8 cellular contexts compared by ENCODE assay signal in genomic region chr2:8676915-8677645, GRCh38. TPM values are rescaled to one million over a fixed set of nuclear protein-coding genes. Genes with fewer than 3 reads are reported as not detected.
A peak's percentile ranks its signal among the peaks of the same experiment; 100 is the strongest.
DNase-seq lines count a peak whose midpoint lies in the region; ATAC-seq and TF ChIP-seq lines count a peak whose summit lies in the region.

No MANE protein-coding gene starts in this region.

- H3K4me3 ChIP-seq in prostate gland: peak overlapping the region; percentile 47 to 60

- POLR2A ChIA-PET in T-cell (lab: Charles Lee): interaction anchor here in 1 of 2 donors (0.5 kb wide), 1 partner anchor 66 kb away, joined by 3 read pairs; no protein-coding TSS in a partner anchor

- TF ChIP-seq CTCF in prostate gland (IDR thresholded peaks at IDR 0.05): no peak

- no peak overlapping the region for H3K27ac Mint-ChIP-seq in T-cell

- H3K4me1 ChIP-seq in prostate gland (replicated peaks): peaks cover 5% of the 10 kb centered on the region

- peak overlapping the region; percentile 70 to 99 (median 80) for H3K4me3 Mint-ChIP-seq in T-cell

- H3K4me1 Mint-ChIP-seq in T-cell: peaks cover 34 to 36% (median 34%) of the 10 kb centered on the region in 3 donors

- peak; percentile 38 for DNase-seq in DMS153 (lab: John Stamatoyannopoulos, UW)
- DNase-seq in DMS153 treated with DMSO at 0.1 percent for 48 hours (lab: John Stamatoyannopoulos, UW; ENCODE audit: unreplicated experiment): no peak
- DNase-seq in T-cell: no peak
- DNase-seq in foreskin melanocyte: peak; percentile 28
- peak; percentile 26 for DNase-seq in prostate gland (ENCODE audit: low spot score)
- no peak for DNase-seq in COLO668 (lab: John Stamatoyannopoulos, UW; ENCODE audit: unreplicated experiment)

- peaks cover 10 to 20% (median 17%) of the 10 kb centered on the region in 3 donors for H3K9me3 Mint-ChIP-seq in T-cell

- CTCF ChIA-PET in T-cell (lab: Charles Lee): no interaction called here

- intact Hi-C loops in prostate gland (cut with DNase I): loop anchor here (2.0 kb wide), 1 partner anchor 94 kb away; no protein-coding TSS in a partner anchor

- no peaks in the 10 kb centered on the region for H3K9me3 ChIP-seq in prostate gland

- no peak for TF ChIP-seq POLR2A in prostate gland (IDR thresholded peaks at IDR 0.05)

- no peaks in the 10 kb centered on the region for H3K27me3 ChIP-seq in prostate gland (replicated peaks; ENCODE audit: insufficient read depth)

- peaks cover 22 to 37% of the 10 kb centered on the region in 2 donors for H3K27me3 Mint-ChIP-seq in T-cell

- 2% methylated on average over 35 of the region's 35 CpGs for WGBS in prostate gland

- H3K27ac ChIP-seq in prostate gland: peak overlapping the region; percentile 97 to 98

- H3K36me3 Mint-ChIP-seq in T-cell: peaks cover 11% of the 10 kb centered on the region

- H3K36me3 ChIP-seq in prostate gland: no peaks in the 10 kb centered on the region

- no peak for ATAC-seq in T-cell (replicated peaks in 1 of 4)
- ATAC-seq in esophagus mucosa: no peak
- ATAC-seq in GM21423 (IDR thresholded peaks at IDR 0.05; ENCODE audit: unreplicated experiment): no peak

RNA-seq across cellular contexts. Expression of gene ID2, which starts 4.8 kb away (rescaled TPM):
- 100 to 1,000 TPM in 2 of 5 donors, 10 to 100 TPM in 3; 55.5 to 153 (median 71.1) TPM for total RNA-seq in T-cell
- total RNA-seq in prostate gland: 100 to 1,000 TPM; 172 to 238 TPM
- 3.8 TPM for total RNA-seq in esophagus mucosa

Comparison
In these comparisons a context has a peak if more than half of its experiments do, and no peak if none do; other contexts are left out.
1. DNase-seq: peak in DMS153 (single experiment), foreskin melanocyte (single experiment) and prostate gland (single experiment); none in DMS153 treated with DMSO at 0.1 percent for 48 hours (single experiment), T-cell (0 of 34) and COLO668 (single experiment).
2. RNA of gene ID2, which starts 4.8 kb away (total RNA-seq): 172 to 238 TPM in prostate gland and 55.5 to 153 TPM in T-cell; 3.8 TPM in esophagus mucosa (single experiment); every median in the first group is over 10 times any median in the second.